1 cellular context compared by ENCODE assay signal in the genomic region with DNA sequence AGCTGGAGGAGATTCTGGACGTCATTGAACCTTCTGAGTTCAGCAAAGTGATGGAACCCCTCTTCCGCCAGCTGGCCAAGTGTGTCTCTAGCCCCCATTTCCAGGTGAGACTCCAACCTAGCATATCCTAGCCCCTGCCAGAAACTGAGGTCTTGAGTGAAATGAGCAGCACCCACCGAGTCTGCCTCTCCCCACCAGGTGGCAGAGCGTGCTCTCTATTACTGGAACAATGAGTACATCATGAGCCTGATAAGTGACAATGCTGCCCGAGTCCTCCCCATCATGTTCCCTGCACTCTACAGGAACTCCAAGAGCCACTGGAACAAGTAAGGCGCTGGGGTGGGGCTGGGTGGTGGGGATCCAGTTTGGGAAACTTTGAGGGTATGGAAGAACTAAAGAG.
A peak's percentile ranks its signal among the peaks of the same experiment; 100 is the strongest.
TF ChIP-seq lines count a peak whose summit lies in the region.

No MANE protein-coding gene starts in this region.

TF ChIP-seq in HepG2, 621 proteins besides CTCF, POLR2A, EP300 and RAD21:
- TF ChIP-seq, protein P1, sequence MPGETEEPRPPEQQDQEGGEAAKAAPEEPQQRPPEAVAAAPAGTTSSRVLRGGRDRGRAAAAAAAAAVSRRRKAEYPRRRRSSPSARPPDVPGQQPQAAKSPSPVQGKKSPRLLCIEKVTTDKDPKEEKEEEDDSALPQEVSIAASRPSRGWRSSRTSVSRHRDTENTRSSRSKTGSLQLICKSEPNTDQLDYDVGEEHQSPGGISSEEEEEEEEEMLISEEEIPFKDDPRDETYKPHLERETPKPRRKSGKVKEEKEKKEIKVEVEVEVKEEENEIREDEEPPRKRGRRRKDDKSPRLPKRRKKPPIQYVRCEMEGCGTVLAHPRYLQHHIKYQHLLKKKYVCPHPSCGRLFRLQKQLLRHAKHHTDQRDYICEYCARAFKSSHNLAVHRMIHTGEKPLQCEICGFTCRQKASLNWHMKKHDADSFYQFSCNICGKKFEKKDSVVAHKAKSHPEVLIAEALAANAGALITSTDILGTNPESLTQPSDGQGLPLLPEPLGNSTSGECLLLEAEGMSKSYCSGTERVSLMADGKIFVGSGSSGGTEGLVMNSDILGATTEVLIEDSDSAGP (CRISPR knock-in tag; IDR thresholded peaks at IDR 0.05; ENCODE audit: borderline replicate concordance): peak; percentile 27; the same call in 1 of the 2 replicates
- TF ChIP-seq SMC3 (IDR thresholded peaks at IDR 0.05; ENCODE audit: low read length): peak; percentile 88
- no peak for TF ChIP-seq ZNF75D (CRISPR knock-in tag; IDR thresholded peaks at IDR 0.05; ENCODE audit: borderline replicate concordance)
- TF ChIP-seq STAG1 (CRISPR knock-in tag; IDR thresholded peaks at IDR 0.05): peak; percentile 75
- TF ChIP-seq ZNF615 (CRISPR knock-in tag; IDR thresholded peaks at IDR 0.05; ENCODE audit: borderline replicate concordance): 0 out of 2 replicates have a peak, but pooled peaks have one; percentile 44
- TF ChIP-seq ZZZ3 (CRISPR knock-in tag; IDR thresholded peaks at IDR 0.05; ENCODE audit: borderline replicate concordance): no peak
- TF ChIP-seq ZFP82 (CRISPR knock-in tag; IDR thresholded peaks at IDR 0.05; ENCODE audit: borderline replicate concordance): no peak
- TF ChIP-seq XRCC5 (optimal IDR thresholded peaks at IDR 0.05; ENCODE audit: low read length): peak; percentile 33
- TF ChIP-seq ZNF605 (CRISPR knock-in tag; IDR thresholded peaks at IDR 0.05): 0 out of 2 replicates have a peak, but pooled peaks have one; percentile 43
- TF ChIP-seq ZNF263 (CRISPR knock-in tag; IDR thresholded peaks at IDR 0.05): peak; percentile 75
- TF ChIP-seq, protein P2, sequence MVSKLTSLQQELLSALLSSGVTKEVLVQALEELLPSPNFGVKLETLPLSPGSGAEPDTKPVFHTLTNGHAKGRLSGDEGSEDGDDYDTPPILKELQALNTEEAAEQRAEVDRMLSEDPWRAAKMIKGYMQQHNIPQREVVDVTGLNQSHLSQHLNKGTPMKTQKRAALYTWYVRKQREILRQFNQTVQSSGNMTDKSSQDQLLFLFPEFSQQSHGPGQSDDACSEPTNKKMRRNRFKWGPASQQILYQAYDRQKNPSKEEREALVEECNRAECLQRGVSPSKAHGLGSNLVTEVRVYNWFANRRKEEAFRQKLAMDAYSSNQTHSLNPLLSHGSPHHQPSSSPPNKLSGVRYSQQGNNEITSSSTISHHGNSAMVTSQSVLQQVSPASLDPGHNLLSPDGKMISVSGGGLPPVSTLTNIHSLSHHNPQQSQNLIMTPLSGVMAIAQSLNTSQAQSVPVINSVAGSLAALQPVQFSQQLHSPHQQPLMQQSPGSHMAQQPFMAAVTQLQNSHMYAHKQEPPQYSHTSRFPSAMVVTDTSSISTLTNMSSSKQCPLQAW (CRISPR knock-in tag; IDR thresholded peaks at IDR 0.05): peak; percentile 26; the same call in 1 of the 2 replicates
- TF ChIP-seq, protein P3, sequence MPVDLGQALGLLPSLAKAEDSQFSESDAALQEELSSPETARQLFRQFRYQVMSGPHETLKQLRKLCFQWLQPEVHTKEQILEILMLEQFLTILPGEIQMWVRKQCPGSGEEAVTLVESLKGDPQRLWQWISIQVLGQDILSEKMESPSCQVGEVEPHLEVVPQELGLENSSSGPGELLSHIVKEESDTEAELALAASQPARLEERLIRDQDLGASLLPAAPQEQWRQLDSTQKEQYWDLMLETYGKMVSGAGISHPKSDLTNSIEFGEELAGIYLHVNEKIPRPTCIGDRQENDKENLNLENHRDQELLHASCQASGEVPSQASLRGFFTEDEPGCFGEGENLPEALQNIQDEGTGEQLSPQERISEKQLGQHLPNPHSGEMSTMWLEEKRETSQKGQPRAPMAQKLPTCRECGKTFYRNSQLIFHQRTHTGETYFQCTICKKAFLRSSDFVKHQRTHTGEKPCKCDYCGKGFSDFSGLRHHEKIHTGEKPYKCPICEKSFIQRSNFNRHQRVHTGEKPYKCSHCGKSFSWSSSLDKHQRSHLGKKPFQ (CRISPR knock-in tag; IDR thresholded peaks at IDR 0.05; ENCODE audit: insufficient replicate concordance): no peak
- no peak for TF ChIP-seq ZFP37 (CRISPR knock-in tag; IDR thresholded peaks at IDR 0.05; ENCODE audit: borderline replicate concordance)
